ENCODE assay signal across 29 cellular contexts in genomic region chr9:81225586-81225985, GRCh38.
"Had no signal": no experiment of that assay in that cellular context is flagged by ENCODE, and none has a peak within 500 bp of the region (broad histone marks: within the 10 kb centered on the region; RNA-seq: fewer than 3 reads in every experiment).

No MANE protein-coding gene starts in this region.

- H3K9me3 Mint-ChIP-seq: activated B cell treated with CpG ODN at 0.5 μM for 24 hours; activated naive CD4-positive, alpha-beta T cell treated with anti-CD3 and anti-CD28 coated beads for 36 hours; activated naive CD8-positive, alpha-beta T cell treated with anti-CD3 and anti-CD28 coated beads, Interleukin-2, amount 10 ng/mL, durations not matched to agents 7 days and 5 days; T-helper 1 cell treated with Interleukin-12 subunit alpha and Interleukin-12 subunit beta and Interleukin-4 antibody, amounts not matched to agents 30 μg/mL and 1 μg/mL, for 36 hours; type B pancreatic cell had no signal

- H3K4me1 Mint-ChIP-seq: activated CD4-positive, alpha-beta T cell treated with anti-CD3 and anti-CD28 coated beads for 36 hours; activated naive CD8-positive, alpha-beta T cell treated with anti-CD3 and anti-CD28 coated beads, Interleukin-2, amount 10 ng/mL, durations not matched to agents 7 days and 5 days; immature natural killer cell had no signal

- H3K27ac ChIP-seq: cardiac muscle cell, hepatocyte, left lung, right atrium auricular region, spleen, thoracic aorta had no signal

- H3K9me3 ChIP-seq: left lung, right atrium auricular region, spleen, thoracic aorta had no signal

- H3K36me3 ChIP-seq: cardiac muscle cell, left lung, right atrium auricular region, spleen, thoracic aorta had no signal

- H3K27me3 Mint-ChIP-seq: activated B cell treated with CpG ODN at 0.5 μM for 24 hours; activated CD4-positive, alpha-beta memory T cell treated with anti-CD3 and anti-CD28 coated beads for 36 hours; activated CD4-positive, alpha-beta T cell treated with anti-CD3 and anti-CD28 coated beads for 36 hours; activated naive CD8-positive, alpha-beta T cell treated with anti-CD3 and anti-CD28 coated beads, Interleukin-2, amount 10 ng/mL, durations not matched to agents 7 days and 5 days; natural killer cell treated with Interleukin-12 subunit alpha and Interleukin-12 subunit beta and Interleukin-15 and Interleukin-18, amount 100 ng/mL, for 72 hours; progenitor cell of endocrine pancreas; type B pancreatic cell had no signal

- H3K4me3 Mint-ChIP-seq: activated B cell treated with CpG ODN at 0.5 μM for 24 hours; activated CD4-positive, alpha-beta memory T cell treated with anti-CD3 and anti-CD28 coated beads for 36 hours; activated CD4-positive, alpha-beta T cell treated with anti-CD3 and anti-CD28 coated beads for 36 hours; activated naive CD4-positive, alpha-beta T cell treated with anti-CD3 and anti-CD28 coated beads for 36 hours; activated naive CD8-positive, alpha-beta T cell treated with anti-CD3 and anti-CD28 coated beads, Interleukin-2, amount 10 ng/mL, durations not matched to agents 7 days and 5 days; activated T-cell treated with anti-CD3 and anti-CD28 coated beads, Interleukin-2, amount 50 U/mL, for 72 hours; endodermal cell; immature natural killer cell; natural killer cell treated with Interleukin-12 subunit alpha and Interleukin-12 subunit beta and Interleukin-15 and Interleukin-18, amount 100 ng/mL, for 72 hours; T-helper 1 cell treated with Interleukin-12 subunit alpha and Interleukin-12 subunit beta and Interleukin-4 antibody, amounts not matched to agents 30 μg/mL and 1 μg/mL, for 36 hours; type B pancreatic cell had no signal

- H3K4me2 ChIP-seq: hepatocyte had no signal

- DNase-seq: activated B cell treated with CpG ODN at 0.5 μM for 24 hours; activated CD4-positive, alpha-beta memory T cell treated with anti-CD3 and anti-CD28 coated beads for 36 hours; activated CD4-positive, alpha-beta T cell treated with anti-CD3 and anti-CD28 coated beads for 36 hours; activated effector memory CD4-positive, alpha-beta T cell treated with Interleukin-2 at 50 U/mL for 16 hours; activated naive CD4-positive, alpha-beta T cell treated with anti-CD3 and anti-CD28 coated beads for 36 hours; activated naive CD8-positive, alpha-beta T cell treated with anti-CD3 and anti-CD28 coated beads, Interleukin-2, amount 10 ng/mL, durations not matched to agents 7 days and 5 days; activated T-cell treated with anti-CD3 and anti-CD28 coated beads, Interleukin-2, amount 50 U/mL, for 72 hours; amygdala; cortex of kidney; endodermal cell; erythroblast; glutamatergic neuron; immature natural killer cell; kidney glomerular epithelial cell; left lung; midbrain; spleen; stimulated activated CD4-positive, alpha-beta T cell treated with anti-CD3 and anti-CD28 coated beads, Interleukin-4, amount 100 ng/mL, for 1 hour; stimulated activated naive CD4-positive, alpha-beta T cell treated with Interleukin-2 at 50 U/mL for 16 hours; T1000 had no signal

- H3K79me2 ChIP-seq: hepatocyte had no signal

- H3K27me3 ChIP-seq: cardiac muscle cell, hepatocyte, left lung, right atrium auricular region, spleen had no signal

- H3K4me1 ChIP-seq: left lung, right atrium auricular region, spleen had no signal

- H3K36me3 Mint-ChIP-seq: activated CD4-positive, alpha-beta memory T cell treated with anti-CD3 and anti-CD28 coated beads for 36 hours; activated naive CD8-positive, alpha-beta T cell treated with anti-CD3 and anti-CD28 coated beads, Interleukin-2, amount 10 ng/mL, durations not matched to agents 7 days and 5 days; immature natural killer cell; natural killer cell treated with Interleukin-12 subunit alpha and Interleukin-12 subunit beta and Interleukin-15 and Interleukin-18, amount 100 ng/mL, for 72 hours; type B pancreatic cell had no signal

- H3K4me3 ChIP-seq: cardiac muscle cell, hepatocyte, left lung, right atrium auricular region, spleen, thoracic aorta had no signal

- FAIRE-seq: frontal cortex had no signal

- H3K27ac Mint-ChIP-seq: activated B cell treated with CpG ODN at 0.5 μM for 24 hours; activated CD4-positive, alpha-beta memory T cell treated with anti-CD3 and anti-CD28 coated beads for 36 hours; activated CD4-positive, alpha-beta T cell treated with anti-CD3 and anti-CD28 coated beads for 36 hours; activated naive CD4-positive, alpha-beta T cell treated with anti-CD3 and anti-CD28 coated beads for 36 hours; activated naive CD8-positive, alpha-beta T cell treated with anti-CD3 and anti-CD28 coated beads, Interleukin-2, amount 10 ng/mL, durations not matched to agents 7 days and 5 days; activated T-cell treated with anti-CD3 and anti-CD28 coated beads, Interleukin-2, amount 50 U/mL, for 72 hours; endodermal cell; immature natural killer cell; natural killer cell treated with Interleukin-12 subunit alpha and Interleukin-12 subunit beta and Interleukin-15 and Interleukin-18, amount 100 ng/mL, for 72 hours; T-helper 1 cell treated with Interleukin-12 subunit alpha and Interleukin-12 subunit beta and Interleukin-4 antibody, amounts not matched to agents 30 μg/mL and 1 μg/mL, for 36 hours; type B pancreatic cell had no signal

- H2AFZ ChIP-seq: hepatocyte had no signal

- ATAC-seq: activated CD4-positive, alpha-beta T cell treated with anti-CD3 and anti-CD28 coated beads for 36 hours; activated T-cell treated with anti-CD3 and anti-CD28 coated beads, Interleukin-2, amount 50 U/mL, for 72 hours; left lung; natural killer cell treated with Interleukin-12 subunit alpha and Interleukin-12 subunit beta and Interleukin-15 and Interleukin-18, amount 100 ng/mL, for 72 hours had no signal
